Comparison of ENCODE assay signal across 8 cellular contexts in genomic region chr17:68057531-68057952, GRCh38.
DNase-seq lines count a peak whose midpoint lies in the region; ATAC-seq and TF ChIP-seq lines count a peak whose summit lies in the region.

No MANE protein-coding gene starts in this region.

- peak; percentile 67 for TF ChIP-seq CTCF in C4-2B (conservative IDR thresholded peaks at IDR 0.05)
- TF ChIP-seq CTCF in epithelial cell of esophagus (IDR thresholded peaks at IDR 0.05; ENCODE audit: insufficient read depth, low read depth, low read length, missing control alignments): peak; percentile 46

- DNase-seq in activated CD4-positive, alpha-beta T cell treated with anti-CD3 and anti-CD28 coated beads for 24 hours (ENCODE audit: low read depth in 2 of 2): peak; percentile 9 to 37
- peak; percentile 38 for DNase-seq in epithelial cell of esophagus (ENCODE audit: low read depth)
- DNase-seq in stimulated activated CD4-positive, alpha-beta T cell treated with anti-CD3 and anti-CD28 coated beads, Interleukin-4, amount 100 ng/mL, for 4 hours: peak; percentile 14 to 31

- ATAC-seq in HG03520 (IDR thresholded peaks at IDR 0.05; ENCODE audit: unreplicated experiment) (peak; percentile 44), HG03469 (IDR thresholded peaks at IDR 0.05; ENCODE audit: unreplicated experiment) (no peak), GM21390 (IDR thresholded peaks at IDR 0.05; ENCODE audit: unreplicated experiment) (no peak), HG03159 (IDR thresholded peaks at IDR 0.05; ENCODE audit: unreplicated experiment) (no peak)

- H3K27ac ChIP-seq in C4-2B: no peak overlapping the region

- H3K4me3 ChIP-seq in epithelial cell of esophagus (ENCODE audit: low read length): no peak overlapping the region
